25 cellular contexts compared by ENCODE assay signal in the genomic region with DNA sequence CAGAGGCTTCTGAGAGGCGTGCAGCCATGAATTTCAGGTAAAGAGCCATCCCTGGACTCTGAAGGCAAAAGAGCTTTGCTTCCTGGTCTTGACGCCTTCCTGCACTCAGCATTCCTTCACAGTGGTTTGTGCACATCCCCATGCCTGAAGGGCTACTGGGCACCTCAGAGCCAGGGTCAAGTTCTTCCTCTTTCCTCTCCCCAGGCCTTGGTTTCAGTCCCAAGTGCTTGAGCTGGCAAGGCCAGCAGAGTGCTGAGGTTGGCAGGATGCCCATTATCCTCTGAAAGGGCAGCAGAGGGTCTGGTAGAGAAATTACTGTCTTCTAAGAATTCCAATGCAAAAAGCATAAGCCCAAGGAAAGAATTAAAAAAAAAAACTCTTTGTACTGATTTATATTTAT.
DNase-seq lines count a peak whose midpoint lies in the region; ATAC-seq and TF ChIP-seq lines count a peak whose summit lies in the region.
"Had no signal": no experiment of that assay in that cellular context is flagged by ENCODE, and none has a peak within 500 bp of the region (broad histone marks: within the 10 kb centered on the region; RNA-seq: fewer than 3 reads in every experiment).

No MANE protein-coding gene starts in this region.

- ATAC-seq in Right ventricle myocardium superior (ENCODE audit: poor library complexity): no peak
- ATAC-seq in GM21619 (IDR thresholded peaks at IDR 0.05; ENCODE audit: unreplicated experiment): no peak
- no peak for ATAC-seq in GM19324 (IDR thresholded peaks at IDR 0.05; ENCODE audit: low FRiP score, unreplicated experiment)
- ATAC-seq: stimulated activated naive CD8-positive, alpha-beta T cell treated with anti-CD3 and anti-CD28 coated beads, Interleukin-15, Interleukin-2, amounts not matched to agents 100 U/mL and 50 U/mL, for 24 hours had no signal

- no peak overlapping the region for H3K4me3 Mint-ChIP-seq in osteocyte (ENCODE audit: unreplicated experiment)
- H3K4me3 Mint-ChIP-seq: CD4-positive, CD25-positive, alpha-beta regulatory T cell; T-helper 1 cell treated with Interleukin-12 subunit alpha and Interleukin-12 subunit beta and Interleukin-4 antibody, amounts not matched to agents 30 μg/mL and 1 μg/mL, for 36 hours had no signal

- peak; percentile 41 for DNase-seq in Right ventricle myocardium superior
- DNase-seq in right atrium auricular region (ENCODE audit: low spot score): no peak
- peak; percentile 19 for DNase-seq in NCI-H1092 treated with DMSO at 0.1 percent for 48 hours (lab: John Stamatoyannopoulos, UW)
- peak; percentile 9 for DNase-seq in UCSD-AML1 (lab: John Stamatoyannopoulos, UW; ENCODE audit: unreplicated experiment)
- peak; percentile 85 for DNase-seq in osteocyte (ENCODE audit: extremely low spot score, unreplicated experiment)
- DNase-seq in NCI-H2196 treated with DMSO at 0.1 percent for 48 hours (lab: John Stamatoyannopoulos, UW; ENCODE audit: unreplicated experiment): no peak
- DNase-seq: activated CD4-positive, alpha-beta T cell treated with anti-CD3 and anti-CD28 coated beads, Interleukin-2, amount 50 U/mL, for 4 hours; CD4-positive, CD25-positive, alpha-beta regulatory T cell; effector memory CD4-positive, alpha-beta T cell; mesendoderm; naive B cell; NCI-H2081 treated with DMSO at 0.1 percent for 48 hours; NCI-H82; OCI-M1; SIG-M5; stimulated activated CD4-positive, alpha-beta T cell treated with anti-CD3 and anti-CD28 coated beads, Interleukin-12 subunit alpha, Interleukin-12 subunit beta, amount 100 ng/mL, for 4 hours; stimulated activated CD4-positive, alpha-beta T cell treated with anti-CD3 and anti-CD28 coated beads, Interleukin-4, amount 100 ng/mL, for 4 hours; stimulated activated naive CD8-positive, alpha-beta T cell treated with anti-CD3 and anti-CD28 coated beads, Interleukin-15, Interleukin-2, amounts not matched to agents 100 U/mL and 50 U/mL, for 24 hours had no signal

- no peak overlapping the region for H3K27ac ChIP-seq in right atrium auricular region
- H3K27ac ChIP-seq: esophagus muscularis mucosa, KMS-11, tibial artery, VCaP had no signal

- no peaks in the 10 kb centered on the region for H3K27me3 Mint-ChIP-seq in osteocyte (ENCODE audit: unreplicated experiment)
- H3K27me3 Mint-ChIP-seq: CD4-positive, CD25-positive, alpha-beta regulatory T cell; naive B cell had no signal

- intact Hi-C loops in Right ventricle myocardium superior (cut with DNase I): no loop called here

- H3K27me3 ChIP-seq in right atrium auricular region: no peaks in the 10 kb centered on the region
- H3K27me3 ChIP-seq: esophagus muscularis mucosa, tibial artery had no signal

- H3K36me3 Mint-ChIP-seq in osteocyte (ENCODE audit: unreplicated experiment): no peaks in the 10 kb centered on the region
- H3K36me3 Mint-ChIP-seq: CD4-positive, CD25-positive, alpha-beta regulatory T cell; naive B cell had no signal

- no peak for TF ChIP-seq CTCF in right atrium auricular region (IDR thresholded peaks at IDR 0.05)
- no peak for TF ChIP-seq CTCF in osteocyte (IDR thresholded peaks at IDR 0.05)

- H3K9me3 Mint-ChIP-seq in osteocyte (ENCODE audit: unreplicated experiment): peaks cover 15% of the 10 kb centered on the region
- H3K9me3 Mint-ChIP-seq: T-helper 1 cell treated with Interleukin-12 subunit alpha and Interleukin-12 subunit beta and Interleukin-4 antibody, amounts not matched to agents 30 μg/mL and 1 μg/mL, for 36 hours had no signal

- peak overlapping the region; percentile 51 for H3K27ac Mint-ChIP-seq in osteocyte (ENCODE audit: unreplicated experiment)
- H3K27ac Mint-ChIP-seq: CD4-positive, CD25-positive, alpha-beta regulatory T cell; T-helper 1 cell treated with Interleukin-12 subunit alpha and Interleukin-12 subunit beta and Interleukin-4 antibody, amounts not matched to agents 30 μg/mL and 1 μg/mL, for 36 hours had no signal

- peaks cover 0 to 13% of the 10 kb centered on the region in 2 donors for H3K4me1 ChIP-seq in right atrium auricular region
- H3K4me1 ChIP-seq: tibial artery had no signal

- H3K36me3 ChIP-seq in right atrium auricular region: no peaks in the 10 kb centered on the region
- H3K36me3 ChIP-seq: esophagus muscularis mucosa, tibial artery had no signal

- peaks cover 9% of the 10 kb centered on the region for H3K4me1 Mint-ChIP-seq in osteocyte (ENCODE audit: unreplicated experiment)
- H3K4me1 Mint-ChIP-seq: CD4-positive, CD25-positive, alpha-beta regulatory T cell; naive B cell had no signal

- no peak overlapping the region for H3K4me3 ChIP-seq in right atrium auricular region
- H3K4me3 ChIP-seq: esophagus muscularis mucosa, tibial artery had no signal

- H3K9me3 ChIP-seq in right atrium auricular region: no peaks in the 10 kb centered on the region
- H3K9me3 ChIP-seq: tibial artery had no signal

Comparison
In these comparisons a context has a peak if more than half of its experiments do, and no peak if none do; other contexts are left out.
1. DNase-seq: peak in Right ventricle myocardium superior (single experiment), NCI-H1092 treated with DMSO at 0.1 percent for 48 hours (single experiment), UCSD-AML1 (single experiment) and osteocyte (single experiment); none in right atrium auricular region (single experiment) and NCI-H2196 treated with DMSO at 0.1 percent for 48 hours (single experiment).